Comparison of ENCODE assay signal across 14 cellular contexts in genomic region chr2:43294973-43295603, GRCh38.
DNase-seq lines count a peak whose midpoint lies in the region; ATAC-seq and TF ChIP-seq lines count a peak whose summit lies in the region.
"Had no signal": no experiment of that assay in that cellular context is flagged by ENCODE, and none has a peak within 500 bp of the region (broad histone marks: within the 10 kb centered on the region; RNA-seq: fewer than 3 reads in every experiment).

No MANE protein-coding gene starts in this region.

- peaks cover 15% of the 10 kb centered on the region for H3K4me1 ChIP-seq in HEK293 (ENCODE audit: control insufficient read depth, insufficient read depth, low read length)
- H3K4me1 ChIP-seq: colonic mucosa had no signal

- peaks cover 0 to 4% of the 10 kb centered on the region in 2 experiments; a peak in 1 of 3 replicates for H3K36me3 ChIP-seq in HEK293 (ENCODE audit: control insufficient read depth in 2 of 2, insufficient read depth in 1 of 2, low read length in 2 of 2)
- H3K36me3 ChIP-seq: colonic mucosa had no signal

- H3K27ac Mint-ChIP-seq in activated T-cell treated with anti-CD3 and anti-CD28 coated beads, Interleukin-2, amount 50 U/mL, for 24 hours: peak overlapping the region; percentile 90
- peak overlapping the region; percentile 73 for H3K27ac Mint-ChIP-seq in dendritic cell treated with granulocyte-macrophage colony-stimulating factor and Interleukin-4, amounts not matched to agents 40 ng/mL and 50 ng/mL, for 4 days
- peak overlapping the region; percentile 100 for H3K27ac Mint-ChIP-seq in stimulated activated naive CD8-positive, alpha-beta T cell treated with anti-CD3 and anti-CD28 coated beads, Interleukin-15, amount 100 ng/mL, for 72 hours

- H3K27ac ChIP-seq in HEK293 (ENCODE audit: extremely low read depth, low read depth, low read length): no peak overlapping the region
- H3K27ac ChIP-seq: SK-N-MC had no signal

- intact Hi-C loops in dendritic cell treated with granulocyte-macrophage colony-stimulating factor and Interleukin-4, amounts not matched to agents 40 ng/mL and 50 ng/mL, for 4 days (cut with micrococcal nuclease): no loop called here

- TF ChIP-seq CTCF in HEK293 (tag by site-specific recombination; IDR thresholded peaks at IDR 0.05): no peak

- no peak for DNase-seq in activated T-cell treated with anti-CD3 and anti-CD28 coated beads, Interleukin-2, amount 50 U/mL, for 24 hours
- no peak for DNase-seq in activated T-cell treated with anti-CD3 and anti-CD28 coated beads, Interleukin-2, amount 50 U/mL, for 1 hour
- no peak for DNase-seq in stimulated activated naive CD8-positive, alpha-beta T cell treated with anti-CD3 and anti-CD28 coated beads, Interleukin-15, amount 100 ng/mL, for 72 hours
- DNase-seq in NCI-H748 (lab: John Stamatoyannopoulos, UW; ENCODE audit: unreplicated experiment) (no peak), DMS153 treated with DMSO at 0.1 percent for 48 hours (lab: John Stamatoyannopoulos, UW; ENCODE audit: unreplicated experiment) (no peak)
- DNase-seq: activated CD8-positive, alpha-beta memory T cell treated with anti-CD3 and anti-CD28 coated beads, Interleukin-2, amount 50 U/mL, for 4 hours; amniotic stem cell; colonic mucosa; small intestine had no signal

- peaks cover 29% of the 10 kb centered on the region for H3K4me1 Mint-ChIP-seq in activated T-cell treated with anti-CD3 and anti-CD28 coated beads, Interleukin-2, amount 50 U/mL, for 24 hours (ENCODE audit: low read depth)
- H3K4me1 Mint-ChIP-seq in dendritic cell treated with granulocyte-macrophage colony-stimulating factor and Interleukin-4, amounts not matched to agents 40 ng/mL and 50 ng/mL, for 4 days (ENCODE audit: low read depth): peaks cover 26% of the 10 kb centered on the region
- peaks cover 32% of the 10 kb centered on the region for H3K4me1 Mint-ChIP-seq in stimulated activated naive CD8-positive, alpha-beta T cell treated with anti-CD3 and anti-CD28 coated beads, Interleukin-15, amount 100 ng/mL, for 72 hours

- no peak for ATAC-seq in stimulated activated naive CD8-positive, alpha-beta T cell treated with anti-CD3 and anti-CD28 coated beads, Interleukin-15, amount 100 ng/mL, for 72 hours
- no peak for ATAC-seq in GM21786 (IDR thresholded peaks at IDR 0.05; ENCODE audit: unreplicated experiment)
- ATAC-seq: esophagus mucosa had no signal

- POLR2A ChIA-PET in HEK293 (lab: Yijun Ruan, JAX): no interaction called here

- H3K9me3 ChIP-seq in HEK293 (ENCODE audit: control insufficient read depth, insufficient read depth, low read depth, low read length): no peaks in the 10 kb centered on the region
- H3K9me3 ChIP-seq: colonic mucosa had no signal

- H3K36me3 Mint-ChIP-seq in activated T-cell treated with anti-CD3 and anti-CD28 coated beads, Interleukin-2, amount 50 U/mL, for 24 hours (ENCODE audit: low read depth): peaks cover 37% of the 10 kb centered on the region
- peaks cover 24% of the 10 kb centered on the region for H3K36me3 Mint-ChIP-seq in dendritic cell treated with granulocyte-macrophage colony-stimulating factor and Interleukin-4, amounts not matched to agents 40 ng/mL and 50 ng/mL, for 4 days (ENCODE audit: low read depth)

- no peak overlapping the region for H3K4me3 ChIP-seq in HEK293 (ENCODE audit: low read depth, low read length)
- H3K4me3 ChIP-seq: colonic mucosa, SK-N-MC had no signal

- CTCF ChIA-PET in HEK293 (lab: Yijun Ruan, JAX): no interaction called here

- H3K27me3 Mint-ChIP-seq in activated T-cell treated with anti-CD3 and anti-CD28 coated beads, Interleukin-2, amount 50 U/mL, for 24 hours: no peaks in the 10 kb centered on the region
- H3K27me3 Mint-ChIP-seq in dendritic cell treated with granulocyte-macrophage colony-stimulating factor and Interleukin-4, amounts not matched to agents 40 ng/mL and 50 ng/mL, for 4 days: peaks cover 3% of the 10 kb centered on the region
- H3K27me3 Mint-ChIP-seq in stimulated activated naive CD8-positive, alpha-beta T cell treated with anti-CD3 and anti-CD28 coated beads, Interleukin-15, amount 100 ng/mL, for 72 hours: no peaks in the 10 kb centered on the region

- H3K9me3 Mint-ChIP-seq in activated T-cell treated with anti-CD3 and anti-CD28 coated beads, Interleukin-2, amount 50 U/mL, for 24 hours: no peaks in the 10 kb centered on the region
- no peaks in the 10 kb centered on the region for H3K9me3 Mint-ChIP-seq in dendritic cell treated with granulocyte-macrophage colony-stimulating factor and Interleukin-4, amounts not matched to agents 40 ng/mL and 50 ng/mL, for 4 days
- peaks cover 0 to 7% of the 10 kb centered on the region in 2 donors for H3K9me3 Mint-ChIP-seq in stimulated activated naive CD8-positive, alpha-beta T cell treated with anti-CD3 and anti-CD28 coated beads, Interleukin-15, amount 100 ng/mL, for 72 hours

- no peak overlapping the region for H3K4me3 Mint-ChIP-seq in activated T-cell treated with anti-CD3 and anti-CD28 coated beads, Interleukin-2, amount 50 U/mL, for 24 hours
- H3K4me3 Mint-ChIP-seq in dendritic cell treated with granulocyte-macrophage colony-stimulating factor and Interleukin-4, amounts not matched to agents 40 ng/mL and 50 ng/mL, for 4 days: no peak overlapping the region
- peak overlapping the region in 1 of 2 donors; percentile 67 for H3K4me3 Mint-ChIP-seq in stimulated activated naive CD8-positive, alpha-beta T cell treated with anti-CD3 and anti-CD28 coated beads, Interleukin-15, amount 100 ng/mL, for 72 hours

TF ChIP-seq in HEK293, 187 proteins besides CTCF, POLR2A, EP300 and RAD21:
- TF ChIP-seq, protein P1, sequence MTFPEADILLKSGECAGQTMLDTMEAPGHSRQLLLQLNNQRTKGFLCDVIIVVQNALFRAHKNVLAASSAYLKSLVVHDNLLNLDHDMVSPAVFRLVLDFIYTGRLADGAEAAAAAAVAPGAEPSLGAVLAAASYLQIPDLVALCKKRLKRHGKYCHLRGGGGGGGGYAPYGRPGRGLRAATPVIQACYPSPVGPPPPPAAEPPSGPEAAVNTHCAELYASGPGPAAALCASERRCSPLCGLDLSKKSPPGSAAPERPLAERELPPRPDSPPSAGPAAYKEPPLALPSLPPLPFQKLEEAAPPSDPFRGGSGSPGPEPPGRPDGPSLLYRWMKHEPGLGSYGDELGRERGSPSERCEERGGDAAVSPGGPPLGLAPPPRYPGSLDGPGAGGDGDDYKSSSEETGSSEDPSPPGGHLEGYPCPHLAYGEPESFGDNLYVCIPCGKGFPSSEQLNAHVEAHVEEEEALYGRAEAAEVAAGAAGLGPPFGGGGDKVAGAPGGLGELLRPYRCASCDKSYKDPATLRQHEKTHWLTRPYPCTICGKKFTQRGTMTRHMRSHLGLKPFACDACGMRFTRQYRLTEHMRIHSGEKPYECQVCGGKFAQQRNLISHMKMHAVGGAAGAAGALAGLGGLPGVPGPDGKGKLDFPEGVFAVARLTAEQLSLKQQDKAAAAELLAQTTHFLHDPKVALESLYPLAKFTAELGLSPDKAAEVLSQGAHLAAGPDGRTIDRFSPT (tag by site-specific recombination; IDR thresholded peaks at IDR 0.05): 0 out of 2 replicates have a peak, but pooled peaks have one; percentile 12
- TF ChIP-seq, protein P2, sequence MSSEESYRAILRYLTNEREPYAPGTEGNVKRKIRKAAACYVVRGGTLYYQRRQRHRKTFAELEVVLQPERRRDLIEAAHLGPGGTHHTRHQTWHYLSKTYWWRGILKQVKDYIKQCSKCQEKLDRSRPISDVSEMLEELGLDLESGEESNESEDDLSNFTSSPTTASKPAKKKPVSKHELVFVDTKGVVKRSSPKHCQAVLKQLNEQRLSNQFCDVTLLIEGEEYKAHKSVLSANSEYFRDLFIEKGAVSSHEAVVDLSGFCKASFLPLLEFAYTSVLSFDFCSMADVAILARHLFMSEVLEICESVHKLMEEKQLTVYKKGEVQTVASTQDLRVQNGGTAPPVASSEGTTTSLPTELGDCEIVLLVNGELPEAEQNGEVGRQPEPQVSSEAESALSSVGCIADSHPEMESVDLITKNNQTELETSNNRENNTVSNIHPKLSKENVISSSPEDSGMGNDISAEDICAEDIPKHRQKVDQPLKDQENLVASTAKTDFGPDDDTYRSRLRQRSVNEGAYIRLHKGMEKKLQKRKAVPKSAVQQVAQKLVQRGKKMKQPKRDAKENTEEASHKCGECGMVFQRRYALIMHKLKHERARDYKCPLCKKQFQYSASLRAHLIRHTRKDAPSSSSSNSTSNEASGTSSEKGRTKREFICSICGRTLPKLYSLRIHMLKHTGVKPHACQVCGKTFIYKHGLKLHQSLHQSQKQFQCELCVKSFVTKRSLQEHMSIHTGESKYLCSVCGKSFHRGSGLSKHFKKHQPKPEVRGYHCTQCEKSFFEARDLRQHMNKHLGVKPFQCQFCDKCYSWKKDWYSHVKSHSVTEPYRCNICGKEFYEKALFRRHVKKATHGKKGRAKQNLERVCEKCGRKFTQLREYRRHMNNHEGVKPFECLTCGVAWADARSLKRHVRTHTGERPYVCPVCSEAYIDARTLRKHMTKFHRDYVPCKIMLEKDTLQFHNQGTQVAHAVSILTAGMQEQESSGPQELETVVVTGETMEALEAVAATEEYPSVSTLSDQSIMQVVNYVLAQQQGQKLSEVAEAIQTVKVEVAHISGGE (tag by site-specific recombination; conservative IDR thresholded peaks at IDR 0.05; ENCODE audit: low read depth): no peak
